In the genomic region with DNA sequence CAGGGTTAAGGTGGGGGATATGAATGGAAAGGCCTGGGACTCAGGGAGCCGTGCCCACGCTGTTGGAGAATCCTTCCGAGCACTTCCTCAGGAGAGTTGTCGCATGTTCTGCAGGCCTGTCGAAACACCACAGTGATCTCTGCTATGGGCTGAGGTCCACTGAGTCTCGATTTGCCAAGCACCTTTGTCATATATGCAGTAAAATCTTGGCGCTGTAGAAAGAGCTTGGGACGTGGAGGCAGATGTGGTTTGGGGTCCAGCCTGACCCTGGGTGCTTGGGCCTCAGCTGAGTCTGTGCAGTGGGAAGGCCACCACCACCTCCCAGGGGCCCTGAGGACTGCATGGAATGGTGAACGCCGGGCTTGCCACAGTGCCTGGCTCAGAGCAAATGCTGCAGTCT, we compare ENCODE assay signal across 24 cellular contexts.
"Had no signal": no experiment of that assay in that cellular context is flagged by ENCODE, and none has a peak within 500 bp of the region (broad histone marks: within the 10 kb centered on the region; RNA-seq: fewer than 3 reads in every experiment).

No MANE protein-coding gene starts in this region.

- DNase-seq: activated CD4-positive, alpha-beta memory T cell treated with anti-CD3 and anti-CD28 coated beads, Interleukin-2, amount 10 ng/mL, durations not matched to agents 7 days and 5 days; activated CD4-positive, alpha-beta T cell treated with anti-CD3 and anti-CD28 coated beads, Interleukin-2, amount 10 ng/mL, durations not matched to agents 24 days and 14 days; activated CD4-positive, CD25-positive, alpha-beta regulatory T cell treated with anti-CD3 and anti-CD28 coated beads, Interleukin-2, amount 50 U/mL, for 72 hours; activated CD8-positive, alpha-beta memory T cell treated with anti-CD3 and anti-CD28 coated beads, Interleukin-2, amount 50 U/mL, for 48 hours; activated naive CD4-positive, alpha-beta T cell; activated T-cell treated with anti-CD3 and anti-CD28 coated beads, Interleukin-2, amount 50 U/mL, for 4 hours; dorsolateral prefrontal cortex; effector memory CD4-positive, alpha-beta T cell; erythroblast; gastrocnemius medialis; mesenchymal stem cell; natural killer cell; stimulated activated CD4-positive, alpha-beta T cell treated with anti-CD3 and anti-CD28 coated beads, Interleukin-4, amount 100 ng/mL, for 24 hours; T-helper 17 cell; trophoblast cell had no signal

- ATAC-seq: activated naive CD4-positive, alpha-beta T cell treated with anti-CD3 and anti-CD28 coated beads, Interleukin-2, amount 50 U/mL, for 72 hours; activated T-cell treated with anti-CD3 and anti-CD28 coated beads, Interleukin-2, amount 50 U/mL, for 4 hours; activated T-helper 17 cell treated with anti-CD3 and anti-CD28 coated beads, Interleukin-2, amount 50 U/mL, for 72 hours; gastrocnemius medialis; left colon; natural killer cell; T-helper 17 cell had no signal

- H3K4me1 ChIP-seq: breast epithelium, gastrocnemius medialis, right lobe of liver had no signal

- H3K27ac ChIP-seq: breast epithelium, gastrocnemius medialis, hepatocyte, right lobe of liver, skin epidermis, thoracic aorta, uterus had no signal

- H3K9me3 ChIP-seq: breast epithelium, gastrocnemius medialis, right lobe of liver, thoracic aorta, uterus had no signal

- H3K36me3 ChIP-seq: breast epithelium, gastrocnemius medialis, right lobe of liver, thoracic aorta, uterus had no signal

- H3K4me2 ChIP-seq: hepatocyte had no signal

- H3K27me3 ChIP-seq: breast epithelium, dorsolateral prefrontal cortex, gastrocnemius medialis, hepatocyte, right lobe of liver, uterus had no signal

- H3K4me3 ChIP-seq: breast epithelium, dorsolateral prefrontal cortex, gastrocnemius medialis, hepatocyte, right lobe of liver, skin epidermis, thoracic aorta, uterus had no signal
